ENCODE assay signal across 18 cellular contexts in the genomic region with DNA sequence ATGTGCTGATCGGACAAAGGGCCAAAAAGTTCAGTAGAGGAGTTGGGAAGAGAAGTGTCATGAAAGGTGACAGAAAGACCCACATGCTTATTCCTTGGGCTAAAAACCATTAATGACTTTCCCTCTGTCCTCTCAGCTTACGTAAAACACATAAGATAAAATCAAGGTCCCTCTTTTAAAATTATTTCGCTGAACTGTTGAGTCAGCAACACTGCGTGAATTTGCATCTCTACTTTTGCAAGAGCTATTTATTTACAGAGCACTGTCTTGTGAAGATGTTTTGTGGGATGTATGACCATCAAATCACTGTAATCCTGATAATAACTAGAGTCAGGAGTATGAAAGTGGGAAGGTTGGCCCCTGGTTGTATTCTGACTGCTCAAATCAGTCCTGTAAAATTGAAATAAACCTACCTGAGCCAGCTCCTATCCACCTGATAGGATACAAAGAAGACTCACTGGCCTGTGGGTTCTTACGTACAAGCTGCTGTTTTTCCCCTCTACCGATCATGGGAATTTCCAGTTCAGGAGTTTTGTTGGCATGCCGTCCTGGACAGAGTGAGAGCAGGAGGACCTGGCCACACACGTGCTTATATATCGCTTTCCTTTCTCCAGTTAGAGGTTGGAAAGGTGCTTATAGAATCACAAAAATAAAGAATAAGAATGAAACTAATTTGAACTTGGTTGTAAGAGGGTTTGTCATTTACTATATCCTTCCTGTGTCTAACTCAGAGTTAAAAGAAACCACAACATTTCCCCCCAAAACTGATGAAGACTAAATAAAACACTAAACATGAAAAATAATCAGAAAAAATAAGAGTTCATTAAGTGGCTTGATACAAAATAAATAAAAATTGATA. TPM values are rescaled to one million over a fixed set of nuclear protein-coding genes. Genes with fewer than 3 reads are reported as not detected.
DNase-seq lines count a peak whose midpoint lies in the region; ATAC-seq lines count a peak whose summit lies in the region.
"Had no signal": no experiment of that assay in that cellular context is flagged by ENCODE, and none has a peak within 500 bp of the region (broad histone marks: within the 10 kb centered on the region; RNA-seq: fewer than 3 reads in every experiment).

No MANE protein-coding gene starts in this region.

- no peak for DNase-seq in activated CD4-positive, CD25-positive, alpha-beta regulatory T cell (lab: John Stamatoyannopoulos, UW)
- peak; percentile 35 for DNase-seq in Caki2 (ENCODE audit: low read depth)
- DNase-seq in activated T-helper 2 cell treated with anti-CD3 and anti-CD28 coated beads, Interferon-gamma antibody, Interleukin-2, Interleukin-4, amounts not matched to agents 10 μg/mL and 5 μg/mL and 100 μg/mL, durations not matched to agents 14 hours and 24 hours and 36 hours (ENCODE audit: low spot score): no peak
- DNase-seq in memory B cell (ENCODE audit: low spot score in 2 of 2): no peak
- no peak for DNase-seq in caudate nucleus (lab: John Stamatoyannopoulos, UW)
- no peak for DNase-seq in NCI-H748 treated with DMSO at 0.1 percent for 48 hours (lab: John Stamatoyannopoulos, UW)
- DNase-seq: activated CD8-positive, alpha-beta memory T cell treated with anti-CD3 and anti-CD28 coated beads, Interleukin-2, amount 50 U/mL, for 48 hours; amygdala; GM23248; Kasumi-1; NCI-H1417; stimulated activated CD4-positive, alpha-beta T cell treated with anti-CD3 and anti-CD28 coated beads, Interleukin-12 subunit alpha, Interleukin-12 subunit beta, amount 100 ng/mL, for 4 hours; stimulated activated naive CD4-positive, alpha-beta T cell had no signal

- H3K27ac Mint-ChIP-seq in activated T-helper 2 cell treated with anti-CD3 and anti-CD28 coated beads, Interferon-gamma antibody, Interleukin-2, Interleukin-4, amounts not matched to agents 10 μg/mL and 5 μg/mL and 100 μg/mL, durations not matched to agents 14 hours and 24 hours and 36 hours: peak overlapping the region; percentile 5
- H3K27ac Mint-ChIP-seq in memory B cell: peak overlapping the region; percentile 17

- H3K27me3 Mint-ChIP-seq in activated T-helper 2 cell treated with anti-CD3 and anti-CD28 coated beads, Interferon-gamma antibody, Interleukin-2, Interleukin-4, amounts not matched to agents 10 μg/mL and 5 μg/mL and 100 μg/mL, durations not matched to agents 14 hours and 24 hours and 36 hours (ENCODE audit: low read depth): no peaks in the 10 kb centered on the region
- no peaks in the 10 kb centered on the region for H3K27me3 Mint-ChIP-seq in memory B cell

- H3K4me1 Mint-ChIP-seq in activated T-helper 2 cell treated with anti-CD3 and anti-CD28 coated beads, Interferon-gamma antibody, Interleukin-2, Interleukin-4, amounts not matched to agents 10 μg/mL and 5 μg/mL and 100 μg/mL, durations not matched to agents 14 hours and 24 hours and 36 hours (ENCODE audit: low read depth): peaks cover 29% of the 10 kb centered on the region
- peaks cover 21% of the 10 kb centered on the region for H3K4me1 Mint-ChIP-seq in memory B cell

- no peak overlapping the region for H3K27ac ChIP-seq in caudate nucleus (ENCODE audit: low read depth, low read length)
- H3K27ac ChIP-seq: GM23248, prostate gland had no signal

- intact Hi-C loops in activated T-helper 2 cell treated with anti-CD3 and anti-CD28 coated beads, Interferon-gamma antibody, Interleukin-2, Interleukin-4, amounts not matched to agents 10 μg/mL and 5 μg/mL and 100 μg/mL, durations not matched to agents 14 hours and 24 hours and 36 hours (cut with micrococcal nuclease): loop anchor here (10.0 kb wide), 1 partner anchor 227 kb away; no protein-coding TSS in a partner anchor

- ATAC-seq in activated CD4-positive, CD25-positive, alpha-beta regulatory T cell treated with anti-CD3 and anti-CD28 coated beads, Interleukin-2, amount 50 U/mL, for 24 hours: peak; percentile 10 to 17
- ATAC-seq in memory B cell (ENCODE audit: low read depth) (no peak), GM21717 (IDR thresholded peaks at IDR 0.05; ENCODE audit: unreplicated experiment) (no peak)

- H3K36me3 Mint-ChIP-seq in activated T-helper 2 cell treated with anti-CD3 and anti-CD28 coated beads, Interferon-gamma antibody, Interleukin-2, Interleukin-4, amounts not matched to agents 10 μg/mL and 5 μg/mL and 100 μg/mL, durations not matched to agents 14 hours and 24 hours and 36 hours (ENCODE audit: low read depth): no peaks in the 10 kb centered on the region
- H3K36me3 Mint-ChIP-seq in memory B cell: peaks cover 34% of the 10 kb centered on the region

- H3K9me3 Mint-ChIP-seq in activated T-helper 2 cell treated with anti-CD3 and anti-CD28 coated beads, Interferon-gamma antibody, Interleukin-2, Interleukin-4, amounts not matched to agents 10 μg/mL and 5 μg/mL and 100 μg/mL, durations not matched to agents 14 hours and 24 hours and 36 hours: peaks cover 17% of the 10 kb centered on the region
- H3K9me3 Mint-ChIP-seq in memory B cell: peaks cover 6% of the 10 kb centered on the region

- no peak overlapping the region for H3K4me3 Mint-ChIP-seq in activated T-helper 2 cell treated with anti-CD3 and anti-CD28 coated beads, Interferon-gamma antibody, Interleukin-2, Interleukin-4, amounts not matched to agents 10 μg/mL and 5 μg/mL and 100 μg/mL, durations not matched to agents 14 hours and 24 hours and 36 hours (ENCODE audit: low read depth)
- no peak overlapping the region for H3K4me3 Mint-ChIP-seq in memory B cell

- in situ Hi-C loops in Caki2 (cut with HindIII; ENCODE audit: low pct_unique_long_range_greater_than_20kb, low sequenced_read_pairs): no loop called here

RNA-seq across cellular contexts. Expression of a gene that starts 42.9 kb away (rescaled TPM):
- not detected in 2 replicates for total RNA-seq in Caki2 (2014; rRNA removed; shearing (Covaris generic); ENCODE audit: low replicate concordance)
- total RNA-seq in activated T-helper 2 cell treated with anti-CD3 and anti-CD28 coated beads, Interferon-gamma antibody, Interleukin-2, Interleukin-4, amounts not matched to agents 10 μg/mL and 5 μg/mL and 100 μg/mL, durations not matched to agents 14 hours and 24 hours and 36 hours: not detected in 2 replicates
- total RNA-seq: A172, GM23248, prostate gland, RPMI7951 had no signal

Comparison
In these comparisons a context has a peak if more than half of its experiments do, and no peak if none do; other contexts are left out.
1. ATAC-seq: peak in activated CD4-positive, CD25-positive, alpha-beta regulatory T cell treated with anti-CD3 and anti-CD28 coated beads, Interleukin-2, amount 50 U/mL, for 24 hours (2 of 2); none in memory B cell (single experiment) and GM21717 (single experiment).